Comparison of ENCODE assay signal across 9 cellular contexts in the genomic region with DNA sequence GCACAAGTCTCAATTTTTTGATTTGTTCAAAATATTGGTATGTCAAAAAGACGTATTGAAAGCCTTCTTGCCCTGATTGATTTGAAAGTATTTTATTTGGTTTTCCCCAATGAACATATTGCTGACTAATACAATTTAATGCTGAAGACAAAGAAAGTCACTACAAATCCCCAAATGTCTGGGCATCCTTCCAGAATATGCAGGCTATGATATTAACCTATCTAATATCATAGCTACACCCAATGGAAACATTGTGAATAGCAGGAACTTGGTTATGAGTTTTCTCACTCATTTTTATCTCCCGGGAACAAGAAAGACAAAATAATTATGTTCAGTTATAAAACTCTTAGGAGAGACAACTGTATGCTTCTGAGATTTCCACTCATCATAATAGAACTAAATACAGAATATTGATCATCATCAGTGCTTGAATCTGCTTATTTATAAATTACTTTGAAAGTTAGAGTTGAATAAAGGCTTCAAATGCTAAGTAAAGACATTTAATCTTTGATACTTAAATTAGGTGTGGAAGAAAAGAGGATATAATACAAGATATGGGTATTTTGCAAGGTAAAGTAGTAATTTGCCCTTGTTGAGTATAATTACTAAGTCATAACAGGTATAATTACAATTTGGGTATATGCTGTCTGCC.
A peak's percentile ranks its signal among the peaks of the same experiment; 100 is the strongest.
DNase-seq lines count a peak whose midpoint lies in the region; ATAC-seq, FAIRE-seq and TF ChIP-seq lines count a peak whose summit lies in the region.
"Had no signal": no experiment of that assay in that cellular context is flagged by ENCODE, and none has a peak within 500 bp of the region (broad histone marks: within the 10 kb centered on the region; RNA-seq: fewer than 3 reads in every experiment).

No MANE protein-coding gene starts in this region.

- H3K27me3 ChIP-seq in HepG2 (ENCODE audit: control insufficient read depth in 1 of 2, insufficient read depth in 2 of 2, low read length in 2 of 2): no peaks in the 10 kb centered on the region

- H3K36me3 ChIP-seq in HepG2 (replicated peaks in 1 of 2; ENCODE audit: control insufficient read depth in 1 of 2, insufficient read depth in 2 of 2, low read length in 2 of 2): no peaks in the 10 kb centered on the region

- no peaks in the 10 kb centered on the region for H3K79me2 ChIP-seq in HepG2 (ENCODE audit: insufficient read depth, low read length)

- TF ChIP-seq RAD21 in HepG2 (CRISPR knock-in tag; IDR thresholded peaks at IDR 0.05): no peak

- TF ChIP-seq CTCF in HepG2 (CRISPR knock-in tag; IDR thresholded peaks at IDR 0.05): no peak

- intact Hi-C loops in HepG2 (cut with micrococcal nuclease; ENCODE audit: unreplicated experiment): no loop called here

- CTCF ChIA-PET in HepG2 (lab: Yijun Ruan, JAX; ENCODE audit: low intra/inter-chr PET ratio, low total read pairs): no interaction called here

- no peaks in the 10 kb centered on the region for H3K4me1 ChIP-seq in HepG2 (ENCODE audit: insufficient read depth, low read length)

- H2AFZ ChIP-seq in HepG2 (ENCODE audit: low read length): no peak overlapping the region

- ATAC-seq in HepG2: no peak
- no peak for ATAC-seq in GM21515 (IDR thresholded peaks at IDR 0.05; ENCODE audit: unreplicated experiment)
- no peak for ATAC-seq in HG02759 (IDR thresholded peaks at IDR 0.05; ENCODE audit: unreplicated experiment)
- no peak for ATAC-seq in GM21825 (IDR thresholded peaks at IDR 0.05; ENCODE audit: unreplicated experiment)

- H3K27ac ChIP-seq in HepG2 (ENCODE audit: extremely low read length, insufficient read depth, low read length): no peak overlapping the region

- no peak overlapping the region for H3K4me2 ChIP-seq in HepG2 (ENCODE audit: low read depth, low read length)

- no peak for TF ChIP-seq EP300 in HepG2 (IDR thresholded peaks at IDR 0.05; ENCODE audit: low read depth in 2 of 2, low read length in 2 of 2)
- no peak for TF ChIP-seq EP300 in HepG2 (CRISPR knock-in tag; IDR thresholded peaks at IDR 0.05; ENCODE audit: borderline replicate concordance)

- peak; percentile 33 for DNase-seq in AG08395 (ENCODE audit: low spot score)
- peak; percentile 93 for DNase-seq in LHCN-M2 (ENCODE audit: low read depth)
- DNase-seq in amniotic stem cell (lab: John Stamatoyannopoulos, UW): peak; percentile 73
- DNase-seq in HepG2 (ENCODE audit: low spot score): no peak
- no peak for DNase-seq in NCI-H510A (lab: John Stamatoyannopoulos, UW)

- BruUV-seq in HepG2 (replicated peaks; lab: Mats Ljungman, UMichigan): no TSS peak

- 5% methylated on average over 2 of the region's 2 CpGs for WGBS in HepG2 (ENCODE audit: low lambda C conversion rate)

- H4K20me1 ChIP-seq in HepG2 (ENCODE audit: insufficient read depth, low read length): no peaks in the 10 kb centered on the region

- in situ Hi-C loops in HepG2 (cut with HindIII; ENCODE audit: extremely low pct_ligation_motif_present, low pct_unique_long_range_greater_than_20kb): no loop called here

- POLR2A ChIA-PET in HepG2 (lab: Yijun Ruan, JAX): no interaction called here

- no peak for TF ChIP-seq POLR2A in HepG2 (IDR thresholded peaks at IDR 0.05; ENCODE audit: insufficient read depth in 1 of 2, low read depth in 2 of 2, low read length in 2 of 2)

- H3K9ac ChIP-seq in HepG2 (ENCODE audit: insufficient read depth, low read depth, low read length): no peak overlapping the region

- no peak overlapping the region for H3K4me3 ChIP-seq in HepG2 (replicated peaks in 1 of 3; ENCODE audit: insufficient read depth in 1 of 3, low read depth in 2 of 3, low read length in 3 of 3)

- H3K9me3 ChIP-seq in HepG2 (ENCODE audit: low read length): no peaks in the 10 kb centered on the region

- no peak for FAIRE-seq in HepG2 (lab: Jason Lieb, UNC)
- FAIRE-seq: GM18507 had no signal

TF ChIP-seq in HepG2, 621 proteins besides CTCF, POLR2A, EP300 and RAD21:
- TF ChIP-seq MAFK (conservative IDR thresholded peaks at IDR 0.05 in 1 of 2, IDR thresholded peaks at IDR 0.05 in 1 of 2; ENCODE audit: low read length in 2 of 2) (peak; percentile 82 to 91), KDM3A (CRISPR knock-in tag; IDR thresholded peaks at IDR 0.05; ENCODE audit: low read depth) (no peak), STAG1 (CRISPR knock-in tag; IDR thresholded peaks at IDR 0.05) (peak; percentile 19; the same call in 1 of the 2 replicates), MAFF (IDR thresholded peaks at IDR 0.05; ENCODE audit: low read depth, low read length) (peak; percentile 84)

Comparison
In these comparisons a context has a peak if more than half of its experiments do, and no peak if none do; other contexts are left out.
1. DNase-seq: peak in AG08395 (single experiment), LHCN-M2 (single experiment) and amniotic stem cell (single experiment); none in HepG2 (single experiment) and NCI-H510A (single experiment).